In genomic region chr13:31638577-31638976, GRCh38 we compare ENCODE assay signal across 15 cellular contexts.
DNase-seq lines count a peak whose midpoint lies in the region; ATAC-seq, FAIRE-seq and TF ChIP-seq lines count a peak whose summit lies in the region.
"Had no signal": no experiment of that assay in that cellular context is flagged by ENCODE, and none has a peak within 500 bp of the region (broad histone marks: within the 10 kb centered on the region; RNA-seq: fewer than 3 reads in every experiment).

No MANE protein-coding gene starts in this region.

- H3K27me3 ChIP-seq in breast epithelium (no peaks in the 10 kb centered on the region), PC-3 (ENCODE audit: low read length) (no peaks in the 10 kb centered on the region)

- H3K27me3 Mint-ChIP-seq in MCF 10A (ENCODE audit: insufficient read depth, unreplicated experiment), result no peaks in the 10 kb centered on the region

- no peaks in the 10 kb centered on the region for H3K36me3 ChIP-seq in breast epithelium
- no peaks in the 10 kb centered on the region for H3K36me3 ChIP-seq in PC-3 (ENCODE audit: low read depth, low read length)

- H3K4me3 ChIP-seq in breast epithelium (no peak overlapping the region), PC-3 (ENCODE audit: low read length) (no peak overlapping the region)

- CTCF ChIA-PET in MCF 10A (lab: Yijun Ruan, JAX) (interaction anchor here (0.9 to 1.3 kb wide), 2 partner anchors 100 to 402 kb away, joined by 3 to 4 read pairs; no protein-coding TSS in a partner anchor), PC-3 (lab: Charles Lee) (no interaction called here)

- no peak overlapping the region for H3K4me2 ChIP-seq in PC-3 (ENCODE audit: low read length)

- no peak overlapping the region for H3K4me3 Mint-ChIP-seq in MCF 10A (ENCODE audit: unreplicated experiment)
- H3K4me3 Mint-ChIP-seq: activated naive CD8-positive, alpha-beta T cell treated with anti-CD3 and anti-CD28 coated beads, Interleukin-2, amount 50 U/mL, for 24 hours; H9 had no signal

- H3K9me3 ChIP-seq in breast epithelium (peaks cover 0 to 11% of the 10 kb centered on the region in 2 donors), PC-3 (ENCODE audit: low read length) (no peaks in the 10 kb centered on the region)

- H3K27ac Mint-ChIP-seq in MCF 10A (ENCODE audit: low read depth, unreplicated experiment), result no peak overlapping the region
- H3K27ac Mint-ChIP-seq: activated naive CD8-positive, alpha-beta T cell treated with anti-CD3 and anti-CD28 coated beads, Interleukin-2, amount 50 U/mL, for 24 hours; H9 had no signal

- no peaks in the 10 kb centered on the region for H4K20me1 ChIP-seq in PC-3 (ENCODE audit: low read length)

- H3K79me2 ChIP-seq in PC-3 (ENCODE audit: low read length), result no peaks in the 10 kb centered on the region

- H3K27ac ChIP-seq in breast epithelium (no peak overlapping the region), PC-3 (ENCODE audit: low read length) (no peak overlapping the region)

- no peaks in the 10 kb centered on the region for H3F3A ChIP-seq in PC-3 (ENCODE audit: low read length, unreplicated experiment)

- H3K4me1 ChIP-seq in breast epithelium (no peaks in the 10 kb centered on the region), PC-3 (ENCODE audit: insufficient read depth, low read length) (no peaks in the 10 kb centered on the region)

- no peak for TF ChIP-seq CTCF in MCF 10A (IDR thresholded peaks at IDR 0.05; ENCODE audit: unreplicated experiment)
- TF ChIP-seq CTCF in breast epithelium (IDR thresholded peaks at IDR 0.05), result no peak
- no peak for TF ChIP-seq CTCF in PC-3 (conservative IDR thresholded peaks at IDR 0.05; ENCODE audit: low read depth, low read length)

- BruUV-seq in MCF 10A (replicated peaks; lab: Mats Ljungman, UMichigan) (no TSS peak), PC-3 (replicated peaks; lab: Mats Ljungman, UMichigan) (no TSS peak)

- FAIRE-seq in urothelium cell line (lab: Jason Lieb, UNC), result no peak

- intact Hi-C loops in MCF 10A (cut with micrococcal nuclease) (no loop called here), breast epithelium (cut with DNase I; ENCODE audit: low total_unique reads) (no loop called here), PC-3 (cut with micrococcal nuclease) (no loop called here)

- no peaks in the 10 kb centered on the region for H3K4me1 Mint-ChIP-seq in MCF 10A (ENCODE audit: insufficient read depth, unreplicated experiment)
- H3K4me1 Mint-ChIP-seq: activated naive CD8-positive, alpha-beta T cell treated with anti-CD3 and anti-CD28 coated beads, Interleukin-2, amount 50 U/mL, for 24 hours; H9 had no signal

- ATAC-seq in PC-3 (no peak), GM21825 (IDR thresholded peaks at IDR 0.05; ENCODE audit: unreplicated experiment) (no peak)
- ATAC-seq: activated naive CD8-positive, alpha-beta T cell treated with anti-CD3 and anti-CD28 coated beads, Interleukin-2, amount 50 U/mL, for 24 hours; left lobe of liver; stimulated activated naive CD8-positive, alpha-beta T cell treated with anti-CD3 and anti-CD28 coated beads, Interleukin-15, Interleukin-2, amounts not matched to agents 100 U/mL and 50 U/mL, for 24 hours had no signal

- no peaks in the 10 kb centered on the region for H3K9me2 ChIP-seq in PC-3 (replicated peaks; ENCODE audit: low read length)

- no peak overlapping the region for H2AFZ ChIP-seq in PC-3 (ENCODE audit: low read length)

- DNase-seq in MCF 10A (ENCODE audit: unreplicated experiment), result peak; percentile 84
- no peak for DNase-seq in breast epithelium (ENCODE audit: low spot score in 2 of 2)
- peak; percentile 32 for DNase-seq in PC-3
- peak; percentile 92 for DNase-seq in dermis blood vessel endothelial cell
- peak; percentile 28 for DNase-seq in urothelium cell line (ENCODE audit: low spot score)
- DNase-seq in mucosa of gallbladder (ENCODE audit: low spot score), result no peak
- no peak for DNase-seq in NCI-H2227 (lab: John Stamatoyannopoulos, UW; ENCODE audit: unreplicated experiment)
- DNase-seq: activated naive CD8-positive, alpha-beta T cell treated with anti-CD3 and anti-CD28 coated beads, Interleukin-2, amount 50 U/mL, for 24 hours; H9; NCI-H524 treated with DMSO at 0.1 percent for 48 hours; occipital lobe; stimulated activated CD4-positive, alpha-beta T cell treated with anti-CD3 and anti-CD28 coated beads, Interleukin-1b, Interleukin-23, amount 100 ng/mL, for 48 hours; stimulated activated naive CD8-positive, alpha-beta T cell treated with anti-CD3 and anti-CD28 coated beads, Interleukin-15, Interleukin-2, amounts not matched to agents 100 U/mL and 50 U/mL, for 24 hours had no signal

- H3K36me3 Mint-ChIP-seq in MCF 10A (ENCODE audit: insufficient read depth, unreplicated experiment), result peaks cover 5% of the 10 kb centered on the region

- no peak overlapping the region for H3K9ac ChIP-seq in PC-3 (ENCODE audit: low read length)

- peaks cover 23% of the 10 kb centered on the region for H3K9me3 Mint-ChIP-seq in MCF 10A (ENCODE audit: unreplicated experiment)

- POLR2A ChIA-PET in MCF 10A (lab: Yijun Ruan, JAX), result interaction anchor here (1.4 kb wide), 2 partner anchors 9 to 50 kb away, joined by 5 to 6 read pairs; no protein-coding TSS in a partner anchor
- POLR2A ChIA-PET in PC-3 (lab: Charles Lee; ENCODE audit: unreplicated experiment), result no interaction called here

- TF ChIP-seq POLR2A in breast epithelium (IDR thresholded peaks at IDR 0.05), result no peak

Comparison
In these comparisons a context has a peak if more than half of its experiments do, and no peak if none do; other contexts are left out.
1. DNase-seq: peak in MCF 10A (single experiment), PC-3 (single experiment), dermis blood vessel endothelial cell (single experiment) and urothelium cell line (single experiment); none in breast epithelium (0 of 2), mucosa of gallbladder (single experiment) and NCI-H2227 (single experiment).